ENCODE assay signal across 9 cellular contexts in genomic region chr17:19580566-19580920, GRCh38. TPM values are rescaled to one million over a fixed set of nuclear protein-coding genes. Genes with fewer than 3 reads are reported as not detected.
DNase-seq lines count a peak whose midpoint lies in the region; FAIRE-seq and TF ChIP-seq lines count a peak whose summit lies in the region.
"Not testable (repeated sequence)": the region's sequence is repeated elsewhere in the genome, so short reads cannot be mapped to it uniquely, and the experiment has no call there.
"Had no signal": no experiment of that assay in that cellular context is flagged by ENCODE, and none has a peak within 500 bp of the region (broad histone marks: within the 10 kb centered on the region; RNA-seq: fewer than 3 reads in every experiment).

No MANE protein-coding gene starts in this region.

- not testable (repeated sequence) for H3K36me3 Mint-ChIP-seq in H9 (ENCODE audit: insufficient read depth in 1 of 3, low read depth in 3 of 3); nephron (ENCODE audit: low read depth); progenitor cell of endocrine pancreas (ENCODE audit: insufficient read depth)

- H3K4me2 ChIP-seq in H9 (ENCODE audit: insufficient read depth, insufficient read length, low read length) (peak overlapping the region; percentile 43), H1 (ENCODE audit: insufficient read depth in 1 of 2, low read depth in 2 of 2, low read length in 2 of 2) (peak overlapping the region in 1 of 2 experiments; percentile 47; a peak in 1 of 4 replicates)

- not testable (repeated sequence) for H3K27ac Mint-ChIP-seq in H9, progenitor cell of endocrine pancreas
- H3K27ac Mint-ChIP-seq in nephron = peak overlapping the region in 1 of 3 experiments; percentile 48

- H4K8ac ChIP-seq in H9 (replicated peaks; ENCODE audit: insufficient read length, low read depth, low read length); H1 (ENCODE audit: extremely low read depth, insufficient read depth, low read length): not testable (repeated sequence)

- H3K18ac ChIP-seq in H9 (ENCODE audit: insufficient read length, low read depth, low read length); H1 (ENCODE audit: extremely low read depth, low read length): not testable (repeated sequence)

- H3K27me3 Mint-ChIP-seq in H9 (ENCODE audit: low read depth) (peaks cover 18% of the 10 kb centered on the region), nephron (ENCODE audit: low read depth) (peaks cover 38% of the 10 kb centered on the region), progenitor cell of endocrine pancreas (peaks cover 48% of the 10 kb centered on the region)

- not testable (repeated sequence) for H4K91ac ChIP-seq in H9 (ENCODE audit: insufficient read length, low read depth, low read length); H1 (replicated peaks; ENCODE audit: insufficient read length, low read length)

- not testable (repeated sequence) for H2BK5ac ChIP-seq in H9 (ENCODE audit: insufficient read length, low read length); H1 (ENCODE audit: low read depth, low read length)

- not testable (repeated sequence) for H3K27ac ChIP-seq in H9 (ENCODE audit: insufficient read length, low read depth, low read length); H1 (ENCODE audit: low read depth, low read length); iPS-20b (ENCODE audit: low read length); subcutaneous abdominal adipose tissue (ENCODE audit: low read depth, low read length)
- peak overlapping the region in 4 of 5 donors; percentile 15 to 94 (median 82) for H3K27ac ChIP-seq in adrenal gland

- not testable (repeated sequence) for H4K20me1 ChIP-seq in H9 (ENCODE audit: control insufficient read depth, insufficient read depth, insufficient read length); H1 (replicated peaks in 1 of 2; ENCODE audit: control insufficient read depth in 1 of 2, insufficient read depth in 2 of 2, low read length in 2 of 2)

- not testable (repeated sequence) for H3K4me1 ChIP-seq in H9 (ENCODE audit: insufficient read depth, low read length); adrenal gland (replicated peaks in 1 of 2); H1 (replicated peaks in 1 of 4; ENCODE audit: control insufficient read depth in 3 of 4, insufficient read depth in 4 of 4, low read length in 3 of 4); iPS-20b (ENCODE audit: insufficient read depth, low read length)
- H3K4me1 ChIP-seq in subcutaneous abdominal adipose tissue (ENCODE audit: control insufficient read depth in 5 of 5, insufficient read depth in 5 of 5, low read length in 5 of 5) = peaks cover 0 to 11% (median 5%) of the 10 kb centered on the region in 5 donors

- not testable (repeated sequence) for H3T11ph ChIP-seq in H9 (ENCODE audit: low read length)

- H3K9ac ChIP-seq in H9 (ENCODE audit: extremely low read depth, insufficient read length, low read length); H1 (replicated peaks in 1 of 4; ENCODE audit: extremely low read depth in 1 of 4, low read depth in 3 of 4, low read length in 3 of 4); iPS-20b (ENCODE audit: low read depth, low read length): not testable (repeated sequence)
- peak overlapping the region in 1 of 5 donors; percentile 72 for H3K9ac ChIP-seq in subcutaneous abdominal adipose tissue (ENCODE audit: low read length in 5 of 5)

- not testable (repeated sequence) for H3K14ac ChIP-seq in H9 (ENCODE audit: insufficient read depth, low read length); H1 (ENCODE audit: insufficient read length)

- H2AK5ac ChIP-seq in H9 (ENCODE audit: insufficient read length, low read length); H1 (ENCODE audit: low read depth, low read length): not testable (repeated sequence)

- not testable (repeated sequence) for H2BK20ac ChIP-seq in H9 (ENCODE audit: low read depth, low read length, poor library complexity, severe bottlenecking); H1 (ENCODE audit: low read length)

- H3K4ac ChIP-seq in H9 (ENCODE audit: low read depth, low read length); H1 (replicated peaks; ENCODE audit: insufficient read length, low read depth, low read length): not testable (repeated sequence)

- not testable (repeated sequence) for H3K4me3 ChIP-seq in adrenal gland
- H3K4me3 ChIP-seq in H1 (ENCODE audit: extremely low read depth in 1 of 4, insufficient read depth in 2 of 4, low read depth in 3 of 4, low read length in 4 of 4) (peak overlapping the region; percentile 31 to 69 (median 53); a peak in 4 of 8 replicates), iPS-20b (ENCODE audit: low read length) (peak overlapping the region; percentile 64; the same call in 1 of the 2 replicates), subcutaneous abdominal adipose tissue (ENCODE audit: low read depth in 1 of 5, low read length in 5 of 5) (peak overlapping the region; percentile 40 to 72 (median 59))

- WGBS in H9 (ENCODE audit: extremely low coverage, insufficient read length, low lambda C conversion rate) = no CpG with 5 or more reads among the region's 17 CpGs
- 93 to 96% (median 94%) methylated on average over 16 to 17 of the region's 17 CpGs for WGBS in adrenal gland, 4 donors
- 94% methylated on average over 17 of the region's 17 CpGs; no CpG with 5 or more reads in 1 of the 2 experiments for WGBS in H1 (ENCODE audit: extremely low coverage in 1 of 2, insufficient coverage in 1 of 2, insufficient read length in 1 of 2, insufficient replicate concordance in 2 of 2, low coverage in 1 of 2, low lambda C conversion rate in 2 of 2, missing lambda C conversion rate in 1 of 2), 2 experiments

- H2BK15ac ChIP-seq in H9 (ENCODE audit: low read depth, low read length); H1 (ENCODE audit: low read length): not testable (repeated sequence)

- H3K4me1 Mint-ChIP-seq in H9 = peaks cover 10 to 15% of the 10 kb centered on the region in 2 experiments
- H3K4me1 Mint-ChIP-seq in nephron; progenitor cell of endocrine pancreas (ENCODE audit: low read depth): not testable (repeated sequence)

- not testable (repeated sequence) for H3K23ac ChIP-seq in H9 (ENCODE audit: insufficient read length, low read depth, low read length); H1 (ENCODE audit: insufficient read length)

- POLR2A ChIA-PET in H1 (lab: Charles Lee; ENCODE audit: partially characterized antibody) = interaction anchor here (0.7 to 1.4 kb wide), 4 partner anchors 67 to 203 kb away, joined by 3 to 5 read pairs (median 4); partner anchors contain the start of gene ALDH3A2

- not testable (repeated sequence) for TF ChIP-seq POLR2A in adrenal gland (IDR thresholded peaks at IDR 0.05); H1 (IDR thresholded peaks at IDR 0.05; ENCODE audit: control extremely low read depth in 1 of 2, low read depth in 2 of 2, low read length in 2 of 2)

- not testable (repeated sequence) for H3K36me3 ChIP-seq in adrenal gland (replicated peaks in 1 of 2); H1 (ENCODE audit: control insufficient read depth in 2 of 4, insufficient read depth in 4 of 4, low read length in 3 of 4); iPS-20b (ENCODE audit: insufficient read depth, low read depth, low read length); subcutaneous abdominal adipose tissue (ENCODE audit: control insufficient read depth in 5 of 5, insufficient read depth in 5 of 5, low read length in 5 of 5)

- not testable (repeated sequence) for TF ChIP-seq RAD21 in H1 (IDR thresholded peaks at IDR 0.05 in 1 of 2, conservative IDR thresholded peaks at IDR 0.05 in 1 of 2; ENCODE audit: low read depth in 2 of 2, low read length in 2 of 2)

- intact Hi-C loops in adrenal gland (cut with DNase I) = not testable (repeated sequence)

- not testable (repeated sequence) for H3K9me3 Mint-ChIP-seq in H9; nephron; progenitor cell of endocrine pancreas (ENCODE audit: low read depth)

- FAIRE-seq in H1 (lab: Jason Lieb, UNC) = not testable (repeated sequence)

- not testable (repeated sequence) for H2AFZ ChIP-seq in H9 (ENCODE audit: low read length); H1 (ENCODE audit: low read length)

- H4K5ac ChIP-seq in H9 (ENCODE audit: insufficient read length, low read depth, low read length); H1 (ENCODE audit: insufficient read length, low read depth, low read length): not testable (repeated sequence)

- DNase-seq in H9; adrenal gland; H1 (ENCODE audit: low read depth in 1 of 2, low spot score in 2 of 2); progenitor cell of endocrine pancreas (ENCODE audit: low spot score, unreplicated experiment): not testable (repeated sequence)

- not testable (repeated sequence) for H3K9me3 ChIP-seq in H9 (ENCODE audit: control insufficient read depth, low read depth, low read length); adrenal gland (replicated peaks in 1 of 3); H1 (ENCODE audit: insufficient read depth in 2 of 2, low read depth in 1 of 2, low read length in 1 of 2); iPS-20b (ENCODE audit: insufficient read depth, low read depth, low read length); subcutaneous abdominal adipose tissue (ENCODE audit: control insufficient read depth in 5 of 5, low read length in 5 of 5)

- not testable (repeated sequence) for TF ChIP-seq EP300 in H1 (IDR thresholded peaks at IDR 0.05; ENCODE audit: borderline replicate concordance in 1 of 2, low read depth in 2 of 2, low read length in 2 of 2)

- H3K23me2 ChIP-seq in H9 (ENCODE audit: insufficient read length, low read depth, low read length, poor library complexity, severe bottlenecking); H1 (ENCODE audit: low read depth, low read length): not testable (repeated sequence)

- not testable (repeated sequence) for H3K79me1 ChIP-seq in H9 (ENCODE audit: insufficient read depth, low read depth, low read length, poor library complexity, severe bottlenecking); H1 (ENCODE audit: low read depth, low read length)

- not testable (repeated sequence) for TF ChIP-seq CTCF in H9 (conservative IDR thresholded peaks at IDR 0.05); adrenal gland (IDR thresholded peaks at IDR 0.05); H1 (IDR thresholded peaks at IDR 0.05; ENCODE audit: control extremely low read depth in 1 of 3, insufficient read depth in 1 of 3, low read depth in 1 of 3, low read length in 3 of 3); nephron (IDR thresholded peaks at IDR 0.05; ENCODE audit: unreplicated experiment in 3 of 3); progenitor cell of endocrine pancreas (IDR thresholded peaks at IDR 0.05; ENCODE audit: unreplicated experiment)

- peak overlapping the region; percentile 65 to 84 for H3K4me3 Mint-ChIP-seq in H9
- peak overlapping the region; percentile 82 to 90 (median 90) for H3K4me3 Mint-ChIP-seq in nephron
- H3K4me3 Mint-ChIP-seq in progenitor cell of endocrine pancreas (ENCODE audit: low read depth) = peak overlapping the region; percentile 75

- not testable (repeated sequence) for H3K27me3 ChIP-seq in H9 (ENCODE audit: insufficient read depth, low read length); adrenal gland; subcutaneous abdominal adipose tissue (ENCODE audit: control insufficient read depth in 5 of 5, insufficient read depth in 4 of 5, low read length in 5 of 5)
- H3K27me3 ChIP-seq in H1 (replicated peaks in 1 of 4; ENCODE audit: control insufficient read depth in 3 of 4, extremely low read depth in 1 of 4, insufficient read depth in 3 of 4, low read length in 3 of 4) = peaks cover 2 to 20% (median 8%) of the 10 kb centered on the region in 4 experiments; a peak in 6 of 7 replicates
- peaks cover 31% of the 10 kb centered on the region for H3K27me3 ChIP-seq in iPS-20b (ENCODE audit: insufficient read depth, low read length)

- H2BK120ac ChIP-seq in H9 (ENCODE audit: low read depth, low read length, poor library complexity, severe bottlenecking); H1 (replicated peaks; ENCODE audit: low read depth, low read length): not testable (repeated sequence)

- not testable (repeated sequence) for H3K79me2 ChIP-seq in H9 (ENCODE audit: insufficient read depth, low read length); H1 (ENCODE audit: control insufficient read depth in 1 of 2, insufficient read depth in 2 of 2, low read length in 2 of 2)

- H2BK12ac ChIP-seq in H9 (ENCODE audit: insufficient read length, low read depth, low read length); H1 (ENCODE audit: low read depth, low read length): not testable (repeated sequence)

- not testable (repeated sequence) for H3K56ac ChIP-seq in H9 (ENCODE audit: insufficient read length, low read depth, low read length); H1 (replicated peaks; ENCODE audit: insufficient read length, low read depth, low read length)

- CTCF ChIA-PET in H1 (lab: Charles Lee; ENCODE audit: partially characterized antibody) = interaction anchor here (1.1 to 1.9 kb wide), 5 partner anchors 13 to 239 kb away, joined by 3 to 5 read pairs (median 4); partner anchors contain the start of gene ALDH3A2

RNA-seq across cellular contexts. Expression of gene SLC47A1, which starts 46.9 kb away (rescaled TPM):
- total RNA-seq in H9 (2021) (2.0 and 4.0 TPM in 2 replicates), adrenal gland (100 to 1,000 TPM; 126 to 630 (median 218) TPM), progenitor cell of endocrine pancreas (1.1 and 2.3 TPM in 2 replicates)
- polyA plus RNA-seq in adrenal gland (100 to 1,000 TPM; 104 to 460 (median 150) TPM), H1 (2011; rRNA removed) (3.6 and 4.0 TPM in 2 replicates)
- 1.5 and 2.2 TPM in 2 replicates for total RNA-seq in H1 (2021; fragmentation: NEBNext Ultra II Directional; extraction: Animal tissue kit (Norgen Biotek cat#: 25700))
- polyA plus RNA-seq in H1 (2011; cell fraction: cytosol; rRNA removed) = 1.7 TPM
- 3.6 TPM for polyA plus RNA-seq in H1 (2011; cell fraction: nucleus; rRNA removed)
- 1.2 to 1.9 TPM (median 1.4 TPM) in 4 replicates for polyA plus RNA-seq in H1 (2012, experiment 1 of 2)
- polyA plus RNA-seq in H1 (2012, experiment 2 of 2) = 0.91 TPM
- polyA plus RNA-seq in H1 (2013, experiment 1 of 2) = 2.6 TPM
- polyA plus RNA-seq in H1 (2013, experiment 2 of 2) = 2.2 TPM
- 4.5 and 5.5 TPM in 2 replicates for polyA minus RNA-seq in H1 (2011; rRNA and poly(A)+ RNA removed)
- 3.0 TPM for polyA minus RNA-seq in H1 (2011; cell fraction: cytosol; rRNA and poly(A)+ RNA removed)
- 0.60 TPM for polyA minus RNA-seq in H1 (2011; cell fraction: nucleus; rRNA and poly(A)+ RNA removed)
- total RNA-seq: OCI-LY7 had no signal
- polyA plus RNA-seq: CD4-positive, alpha-beta memory T cell had no signal

Comparison
In these comparisons a context has a peak if more than half of its experiments do, and no peak if none do; other contexts are left out.
1. RNA of gene SLC47A1, which starts 46.9 kb away (total RNA-seq): 126 to 630 TPM in adrenal gland; 2.0 to 4.0 TPM in H9, 1.5 to 2.2 TPM in H1 and 1.1 to 2.3 TPM in progenitor cell of endocrine pancreas; every median in the first group is over 10 times any median in the second.
2. Peak in every context shown above with its lines, with median percentiles within 50 percentile points of each other: H3K4me3 Mint-ChIP-seq.